ENCODE assay signal across 8 cellular contexts in genomic region chr1:44405041-44405803, GRCh38. TPM values are rescaled to one million over a fixed set of nuclear protein-coding genes. Genes with fewer than 3 reads are reported as not detected.
DNase-seq lines count a peak whose midpoint lies in the region; ATAC-seq and TF ChIP-seq lines count a peak whose summit lies in the region.

Gene RNF220 (plus strand): TSS chr1:44405255.

- no peaks in the 10 kb centered on the region for H3K9me3 Mint-ChIP-seq in activated CD4-positive, alpha-beta memory T cell treated with anti-CD3 and anti-CD28 coated beads for 36 hours
- no peaks in the 10 kb centered on the region for H3K9me3 Mint-ChIP-seq in stimulated activated naive CD8-positive, alpha-beta T cell treated with anti-CD3 and anti-CD28 coated beads, Interleukin-15, amount 100 ng/mL, for 72 hours

- peaks cover 21% of the 10 kb centered on the region for H3K4me1 ChIP-seq in mesodermal cell (ENCODE audit: control insufficient read depth, insufficient read depth, low read length, poor library complexity, severe bottlenecking)

- TF ChIP-seq POLR2A in erythroblast (IDR thresholded peaks at IDR 0.05; ENCODE audit: low read length) = no peak

- H3K36me3 ChIP-seq in mesodermal cell (ENCODE audit: control insufficient read depth, insufficient read depth, low read length) = no peaks in the 10 kb centered on the region

- intact Hi-C loops in activated CD4-positive, alpha-beta memory T cell treated with anti-CD3 and anti-CD28 coated beads for 36 hours (cut with micrococcal nuclease) = loop anchor here (5.0 kb wide), 1 partner anchor 107 kb away; no protein-coding TSS in a partner anchor

- H3K9me3 ChIP-seq in mesodermal cell (ENCODE audit: control insufficient read depth, low read length) = no peaks in the 10 kb centered on the region

- CTCF ChIA-PET in activated CD4-positive, alpha-beta memory T cell treated with anti-CD3 and anti-CD28 coated beads for 36 hours (lab: Charles Lee) = no interaction called here

- H3K4me1 Mint-ChIP-seq in activated CD4-positive, alpha-beta memory T cell treated with anti-CD3 and anti-CD28 coated beads for 36 hours (ENCODE audit: low read depth) = peaks cover 36% of the 10 kb centered on the region
- H3K4me1 Mint-ChIP-seq in stimulated activated naive CD8-positive, alpha-beta T cell treated with anti-CD3 and anti-CD28 coated beads, Interleukin-15, amount 100 ng/mL, for 72 hours = peaks cover 27% of the 10 kb centered on the region

- H3K4me3 Mint-ChIP-seq in activated CD4-positive, alpha-beta memory T cell treated with anti-CD3 and anti-CD28 coated beads for 36 hours = peak within 1 kb of the TSS; percentile 74
- peak within 1 kb of the TSS; percentile 89 to 97 for H3K4me3 Mint-ChIP-seq in stimulated activated naive CD8-positive, alpha-beta T cell treated with anti-CD3 and anti-CD28 coated beads, Interleukin-15, amount 100 ng/mL, for 72 hours

- ATAC-seq in stimulated activated naive CD8-positive, alpha-beta T cell treated with anti-CD3 and anti-CD28 coated beads, Interleukin-15, amount 100 ng/mL, for 72 hours = peak; percentile 45
- no peak for ATAC-seq in HG03439 (IDR thresholded peaks at IDR 0.05; ENCODE audit: unreplicated experiment)

- peak; percentile 13 to 28 for DNase-seq in NCI-H187 (lab: John Stamatoyannopoulos, UW)
- DNase-seq in NCI-H187 treated with DMSO at 0.1 percent for 48 hours (lab: John Stamatoyannopoulos, UW) = no peak
- DNase-seq in NCI-H2227 (lab: John Stamatoyannopoulos, UW; ENCODE audit: unreplicated experiment) = peak; percentile 93
- DNase-seq in activated CD4-positive, alpha-beta memory T cell treated with anti-CD3 and anti-CD28 coated beads for 36 hours = peak; percentile 58
- peak; percentile 38 to 40 for DNase-seq in erythroblast (lab: John Stamatoyannopoulos, UW)
- peak; percentile 35 to 46 for DNase-seq in stimulated activated naive CD8-positive, alpha-beta T cell treated with anti-CD3 and anti-CD28 coated beads, Interleukin-15, amount 100 ng/mL, for 72 hours

- 0 to 1% methylated on average over 43 of the region's 54 CpGs for WGBS in mesodermal cell (ENCODE audit: insufficient coverage in 2 of 2), 2 experiments

- POLR2A ChIA-PET in activated CD4-positive, alpha-beta memory T cell treated with anti-CD3 and anti-CD28 coated beads for 36 hours (lab: Charles Lee) = no interaction called here

- peaks cover 1% of the 10 kb centered on the region for H3K36me3 Mint-ChIP-seq in activated CD4-positive, alpha-beta memory T cell treated with anti-CD3 and anti-CD28 coated beads for 36 hours

- H3K27ac Mint-ChIP-seq in activated CD4-positive, alpha-beta memory T cell treated with anti-CD3 and anti-CD28 coated beads for 36 hours = no peak within 1 kb of the TSS
- peak within 1 kb of the TSS; percentile 78 to 86 for H3K27ac Mint-ChIP-seq in stimulated activated naive CD8-positive, alpha-beta T cell treated with anti-CD3 and anti-CD28 coated beads, Interleukin-15, amount 100 ng/mL, for 72 hours

- H3K27ac ChIP-seq in mesodermal cell (ENCODE audit: low read depth, low read length, severe bottlenecking) = peak within 1 kb of the TSS; percentile 29

- peaks cover 62% of the 10 kb centered on the region for H3K27me3 Mint-ChIP-seq in activated CD4-positive, alpha-beta memory T cell treated with anti-CD3 and anti-CD28 coated beads for 36 hours
- H3K27me3 Mint-ChIP-seq in stimulated activated naive CD8-positive, alpha-beta T cell treated with anti-CD3 and anti-CD28 coated beads, Interleukin-15, amount 100 ng/mL, for 72 hours = peaks cover 34% of the 10 kb centered on the region

- peak within 1 kb of the TSS; percentile 50 for H3K4me3 ChIP-seq in mesodermal cell (ENCODE audit: extremely low read depth, insufficient read depth, low read length, poor library complexity, severe bottlenecking)

RNA-seq across cellular contexts. Expression of gene RNF220, which starts in this region (rescaled TPM):
- total RNA-seq in activated CD4-positive, alpha-beta memory T cell treated with anti-CD3 and anti-CD28 coated beads for 36 hours = 10 to 100 TPM; 73.7 to 74.3 TPM
- 63.5 TPM for polyA plus RNA-seq in mesodermal cell (2013, experiment 1 of 2)
- 60.3 TPM for polyA plus RNA-seq in mesodermal cell (2013, experiment 2 of 2)
